ENCODE assay signal across 22 cellular contexts in genomic region chr9:118640836-118641557, GRCh38.
DNase-seq lines count a peak whose midpoint lies in the region; ATAC-seq, FAIRE-seq and TF ChIP-seq lines count a peak whose summit lies in the region.
"Had no signal": no experiment of that assay in that cellular context is flagged by ENCODE, and none has a peak within 500 bp of the region (broad histone marks: within the 10 kb centered on the region; RNA-seq: fewer than 3 reads in every experiment).

No MANE protein-coding gene starts in this region.

- H3K4me3 ChIP-seq in epithelial cell of esophagus (ENCODE audit: low read length): no peak overlapping the region

- DNase-seq in GM03348 (ENCODE audit: low spot score) (peak; percentile 48), RCC 7860 (ENCODE audit: low spot score) (peak; percentile 62), epithelial cell of esophagus (ENCODE audit: low read depth) (peak; percentile 30), omental fat pad (ENCODE audit: low spot score) (no peak), activated gamma-delta T cell treated with Interleukin-2 at 50 U/mL for 16 hours (no peak), midbrain (lab: John Stamatoyannopoulos, UW) (no peak)
- no peak for DNase-seq in activated effector memory CD4-positive, alpha-beta T cell treated with anti-CD3 and anti-CD28 coated beads, Interleukin-2, amount 50 U/mL, for 16 hours
- DNase-seq: activated CD8-positive, alpha-beta T cell treated with anti-CD3 and anti-CD28 coated beads, Interleukin-2, amount 10 ng/mL, durations not matched to agents 7 days and 5 days; activated naive CD4-positive, alpha-beta T cell treated with anti-CD3 and anti-CD28 coated beads, Interleukin-2, amount 50 U/mL, for 16 hours; activated T-cell treated with anti-CD3 and anti-CD28 coated beads, Interleukin-2, amount 50 U/mL, for 1 hour; aorta; CD8-positive, alpha-beta T cell; naive thymus-derived CD4-positive, alpha-beta T cell; NCI-H1417; NCI-H2107; NCI-H524 treated with DMSO at 0.1 percent for 48 hours; posterior cingulate gyrus had no signal

- peak; percentile 81 for FAIRE-seq in RCC 7860 (lab: Jason Lieb, UNC)
- FAIRE-seq: colon, endometrium, H1 had no signal

- TF ChIP-seq CTCF in epithelial cell of esophagus (IDR thresholded peaks at IDR 0.05; ENCODE audit: insufficient read depth, low read depth, low read length, missing control alignments) (no peak), omental fat pad (IDR thresholded peaks at IDR 0.05) (no peak)

- ATAC-seq in omental fat pad (ENCODE audit: low FRiP score): peak; percentile 93
- ATAC-seq: activated CD4-positive, CD25-positive, alpha-beta regulatory T cell treated with anti-CD3 and anti-CD28 coated beads, Interleukin-2, amount 50 U/mL, for 24 hours; activated CD8-positive, alpha-beta T cell treated with anti-CD3 and anti-CD28 coated beads, Interleukin-2, amount 10 ng/mL, durations not matched to agents 7 days and 5 days; CD8-positive, alpha-beta T cell; naive thymus-derived CD4-positive, alpha-beta T cell; stimulated activated effector memory CD8-positive, alpha-beta T cell treated with anti-CD3 and anti-CD28 coated beads, Interleukin-12 subunit alpha, Interleukin-12 subunit beta, amount 100 ng/mL, for 72 hours had no signal

Comparison
In these comparisons a context has a peak if more than half of its experiments do, and no peak if none do; other contexts are left out.
1. DNase-seq: peak in GM03348 (single experiment), RCC 7860 (single experiment) and epithelial cell of esophagus (single experiment); none in omental fat pad (single experiment), activated gamma-delta T cell treated with Interleukin-2 at 50 U/mL for 16 hours (single experiment), activated effector memory CD4-positive, alpha-beta T cell treated with anti-CD3 and anti-CD28 coated beads, Interleukin-2, amount 50 U/mL, for 16 hours (single experiment) and midbrain (single experiment).